In genomic region chr11:102957953-102958352, GRCh38 we compare ENCODE assay signal across 1 cellular context.
A peak's percentile ranks its signal among the peaks of the same experiment; 100 is the strongest.
TF ChIP-seq lines count a peak whose summit lies in the region.

No MANE protein-coding gene starts in this region.

TF ChIP-seq in HepG2, 621 proteins besides CTCF, POLR2A, EP300 and RAD21:
- TF ChIP-seq MAFF (IDR thresholded peaks at IDR 0.05; ENCODE audit: low read depth, low read length) (peak; percentile 41; the same call in 1 of the 2 replicates), MAFK (conservative IDR thresholded peaks at IDR 0.05 in 1 of 2, IDR thresholded peaks at IDR 0.05 in 1 of 2; ENCODE audit: low read length in 2 of 2) (peak in 1 of 2 experiments; percentile 52; a peak in 2 of 4 replicates), PRDM10 (CRISPR knock-in tag; IDR thresholded peaks at IDR 0.05; ENCODE audit: low read depth) (no peak)
TF ChIP-seq in HepG2: peak in this region for 2.
